In the genomic region with DNA sequence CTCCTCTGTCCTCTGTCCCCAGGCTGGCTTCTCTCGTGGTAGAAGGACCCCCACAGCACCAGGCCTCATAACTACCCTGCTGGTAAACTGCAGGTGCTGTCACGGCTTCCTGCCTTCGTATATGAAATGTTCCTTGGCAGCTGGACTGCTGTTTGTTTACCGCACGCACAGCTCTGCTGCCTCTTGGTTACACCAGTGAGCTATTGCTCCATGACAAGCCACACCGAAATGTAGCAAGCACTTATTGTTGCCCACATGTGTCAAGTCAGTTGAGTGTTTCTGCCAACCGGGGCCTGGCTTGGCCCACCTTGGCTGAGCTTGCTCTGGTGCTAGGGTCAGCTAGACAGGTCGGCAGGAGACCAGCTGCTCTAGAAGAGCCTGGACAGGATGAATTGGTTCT, we compare ENCODE assay signal across 16 cellular contexts. TPM values are rescaled to one million over a fixed set of nuclear protein-coding genes. Genes with fewer than 3 reads are reported as not detected.
DNase-seq lines count a peak whose midpoint lies in the region; ATAC-seq, FAIRE-seq and TF ChIP-seq lines count a peak whose summit lies in the region.
"Had no signal": no experiment of that assay in that cellular context is flagged by ENCODE, and none has a peak within 500 bp of the region (broad histone marks: within the 10 kb centered on the region; RNA-seq: fewer than 3 reads in every experiment).

No MANE protein-coding gene starts in this region.

- H3K27me3 ChIP-seq in Karpas-422 (ENCODE audit: low read length) (no peaks in the 10 kb centered on the region), H1 (replicated peaks in 1 of 4; ENCODE audit: control insufficient read depth in 3 of 4, extremely low read depth in 1 of 4, insufficient read depth in 3 of 4, low read length in 3 of 4) (peaks cover 0 to 3% (median 1%) of the 10 kb centered on the region in 4 experiments; a peak in 5 of 7 replicates), gastrocnemius medialis (no peaks in the 10 kb centered on the region)
- H3K27me3 ChIP-seq: uterus had no signal

- H2BK120ac ChIP-seq in H1 (replicated peaks; ENCODE audit: low read depth, low read length) = no peak overlapping the region

- H2BK5ac ChIP-seq in H1 (ENCODE audit: low read depth, low read length) = no peak overlapping the region

- H3K9me3 ChIP-seq in Karpas-422 (ENCODE audit: low read length) (no peaks in the 10 kb centered on the region), H1 (ENCODE audit: insufficient read depth in 2 of 2, low read depth in 1 of 2, low read length in 1 of 2) (no peaks in the 10 kb centered on the region), gastrocnemius medialis (no peaks in the 10 kb centered on the region)
- H3K9me3 ChIP-seq: uterus had no signal

- intact Hi-C loops in gastrocnemius medialis (cut with DNase I; ENCODE audit: low total_unique reads) = no loop called here

- H4K91ac ChIP-seq in H1 (replicated peaks; ENCODE audit: insufficient read length, low read length) = no peak overlapping the region

- H3K36me3 ChIP-seq in Karpas-422 (ENCODE audit: insufficient read depth, low read length) (no peaks in the 10 kb centered on the region), H1 (ENCODE audit: control insufficient read depth in 2 of 4, insufficient read depth in 4 of 4, low read length in 3 of 4) (no peaks in the 10 kb centered on the region; a peak in 1 of 8 replicates), gastrocnemius medialis (no peaks in the 10 kb centered on the region)
- H3K36me3 ChIP-seq: uterus had no signal

- H4K20me1 ChIP-seq in Karpas-422 (ENCODE audit: insufficient read depth, low read depth, low read length) (no peaks in the 10 kb centered on the region), H1 (replicated peaks in 1 of 2; ENCODE audit: control insufficient read depth in 1 of 2, insufficient read depth in 2 of 2, low read length in 2 of 2) (peaks cover 0 to 1% of the 10 kb centered on the region in 2 experiments)

- peak; percentile 74 for DNase-seq in GM12865 (ENCODE audit: low read depth)
- DNase-seq in Karpas-422 = peak; percentile 65
- DNase-seq in H1 (ENCODE audit: low read depth in 1 of 2, low spot score in 2 of 2) = no peak
- no peak for DNase-seq in gastrocnemius medialis
- DNase-seq in SIG-M5 treated with dmso at 0.1 percent for 504 hours (lab: John Stamatoyannopoulos, UW; ENCODE audit: unreplicated experiment) = no peak
- DNase-seq in AG08396 (ENCODE audit: low spot score) = no peak
- no peak for DNase-seq in GM13977 (ENCODE audit: low spot score)
- DNase-seq: activated CD8-positive, alpha-beta T cell treated with anti-CD3 and anti-CD28 coated beads, Interleukin-2, amount 10 ng/mL, durations not matched to agents 7 days and 5 days; CD4-positive, CD25-positive, alpha-beta regulatory T cell; kidney; naive thymus-derived CD8-positive, alpha-beta T cell; uterus had no signal

- H3K56ac ChIP-seq in H1 (replicated peaks; ENCODE audit: insufficient read length, low read depth, low read length) = no peak overlapping the region

- H3K79me2 ChIP-seq in Karpas-422 (ENCODE audit: low read length) = no peaks in the 10 kb centered on the region
- H3K79me2 ChIP-seq in H1 (ENCODE audit: control insufficient read depth in 1 of 2, insufficient read depth in 2 of 2, low read length in 2 of 2) = no peaks in the 10 kb centered on the region

- no peak overlapping the region for H3K4ac ChIP-seq in H1 (replicated peaks; ENCODE audit: insufficient read length, low read depth, low read length)

- CTCF ChIA-PET in H1 (lab: Charles Lee; ENCODE audit: partially characterized antibody) = interaction anchor here (0.6 to 5.1 kb wide), 15 partner anchors 10 to 330 kb away, joined by 3 to 46 read pairs (median 5); no protein-coding TSS in a partner anchor

- H3K27ac ChIP-seq in Karpas-422 (ENCODE audit: low read length) (peak overlapping the region; percentile 57), H1 (ENCODE audit: low read depth, low read length) (no peak overlapping the region), gastrocnemius medialis (no peak overlapping the region)
- H3K27ac ChIP-seq: coronary artery, uterus had no signal

- no peak overlapping the region for H2BK20ac ChIP-seq in H1 (ENCODE audit: low read length)

- H3K18ac ChIP-seq in H1 (ENCODE audit: extremely low read depth, low read length) = no peak overlapping the region

- WGBS in H1 (ENCODE audit: extremely low coverage in 1 of 2, insufficient coverage in 1 of 2, insufficient read length in 1 of 2, insufficient replicate concordance in 2 of 2, low coverage in 1 of 2, low lambda C conversion rate in 2 of 2, missing lambda C conversion rate in 1 of 2), 2 experiments = 89% methylated on average over 8 of the region's 8 CpGs; no CpG with 5 or more reads in 1 of the 2 experiments

- POLR2A ChIA-PET in H1 (lab: Charles Lee; ENCODE audit: partially characterized antibody) = no interaction called here

- H3K4me2 ChIP-seq in Karpas-422 (ENCODE audit: low read depth, low read length, poor library complexity, severe bottlenecking) (peak overlapping the region; percentile 58), H1 (ENCODE audit: insufficient read depth in 1 of 2, low read depth in 2 of 2, low read length in 2 of 2) (no peak overlapping the region)

- H4K5ac ChIP-seq in H1 (ENCODE audit: insufficient read length, low read depth, low read length) = no peak overlapping the region

- H3K9ac ChIP-seq in Karpas-422 (ENCODE audit: low read length) (peak overlapping the region; percentile 25), H1 (replicated peaks in 1 of 4; ENCODE audit: extremely low read depth in 1 of 4, low read depth in 3 of 4, low read length in 3 of 4) (no peak overlapping the region)

- H3K79me1 ChIP-seq in H1 (ENCODE audit: low read depth, low read length) = no peaks in the 10 kb centered on the region

- no peak overlapping the region for H2BK12ac ChIP-seq in H1 (ENCODE audit: low read depth, low read length)

- no peak for TF ChIP-seq EP300 in H1 (IDR thresholded peaks at IDR 0.05; ENCODE audit: borderline replicate concordance in 1 of 2, low read depth in 2 of 2, low read length in 2 of 2)

- ATAC-seq in GM21619 (IDR thresholded peaks at IDR 0.05; ENCODE audit: unreplicated experiment) (peak; percentile 20), gastrocnemius medialis (no peak)
- ATAC-seq: activated CD8-positive, alpha-beta T cell treated with anti-CD3 and anti-CD28 coated beads, Interleukin-2, amount 10 ng/mL, durations not matched to agents 7 days and 5 days; naive thymus-derived CD8-positive, alpha-beta T cell had no signal

- H3K23ac ChIP-seq in H1 (ENCODE audit: insufficient read length) = no peak overlapping the region

- H3K23me2 ChIP-seq in H1 (ENCODE audit: low read depth, low read length) = no peaks in the 10 kb centered on the region

- H4K8ac ChIP-seq in H1 (ENCODE audit: extremely low read depth, insufficient read depth, low read length) = no peak overlapping the region

- no peaks in the 10 kb centered on the region for H3K9me2 ChIP-seq in Karpas-422 (replicated peaks; ENCODE audit: insufficient read depth, low read length)

- no peak overlapping the region for H2AK5ac ChIP-seq in H1 (ENCODE audit: low read depth, low read length)

- no peak for TF ChIP-seq RAD21 in H1 (IDR thresholded peaks at IDR 0.05 in 1 of 2, conservative IDR thresholded peaks at IDR 0.05 in 1 of 2; ENCODE audit: low read depth in 2 of 2, low read length in 2 of 2)

- in situ Hi-C loops in gastrocnemius medialis (cut with MboI; ENCODE audit: low sequenced_read_pairs in 4 of 4) = no loop called here
- in situ Hi-C loops in GM13977 (cut with MboI; ENCODE audit: low pct_unique_long_range_greater_than_20kb, low sequenced_read_pairs, unreplicated experiment) = no loop called here

- H2AFZ ChIP-seq in Karpas-422 (ENCODE audit: low read length) (peak overlapping the region; percentile 6; the same call in 1 of the 2 replicates), H1 (ENCODE audit: low read length) (no peak overlapping the region)

- TF ChIP-seq CTCF in GM12865 (IDR thresholded peaks at IDR 0.05; ENCODE audit: insufficient read depth, low read depth, low read length, missing control alignments) (no peak), H1 (IDR thresholded peaks at IDR 0.05; ENCODE audit: control extremely low read depth in 1 of 3, insufficient read depth in 1 of 3, low read depth in 1 of 3, low read length in 3 of 3) (no peak), gastrocnemius medialis (IDR thresholded peaks at IDR 0.05 in 4 of 5, conservative IDR thresholded peaks at IDR 0.05 in 1 of 5) (no peak), GM13977 (IDR thresholded peaks at IDR 0.05; ENCODE audit: extremely low read depth, insufficient read depth, missing control alignments) (no peak)

- FAIRE-seq in H1 (lab: Jason Lieb, UNC) = no peak
- FAIRE-seq: kidney had no signal

- H3K4me1 ChIP-seq in Karpas-422 (ENCODE audit: low read length) (peaks cover 79% of the 10 kb centered on the region), H1 (replicated peaks in 1 of 4; ENCODE audit: control insufficient read depth in 3 of 4, insufficient read depth in 4 of 4, low read length in 3 of 4) (peaks cover 0 to 8% (median 6%) of the 10 kb centered on the region in 4 experiments; a peak in 6 of 7 replicates), gastrocnemius medialis (no peaks in the 10 kb centered on the region)

- no peak overlapping the region for H3K4me3 ChIP-seq in GM12865 (ENCODE audit: low read depth, low read length)
- no peak overlapping the region for H3K4me3 ChIP-seq in Karpas-422 (ENCODE audit: low read length)
- no peak overlapping the region for H3K4me3 ChIP-seq in H1 (ENCODE audit: extremely low read depth in 1 of 4, insufficient read depth in 2 of 4, low read depth in 3 of 4, low read length in 4 of 4)
- H3K4me3 ChIP-seq in gastrocnemius medialis = no peak overlapping the region
- H3K4me3 ChIP-seq: coronary artery, uterus had no signal

- no peak overlapping the region for H3K14ac ChIP-seq in H1 (ENCODE audit: insufficient read length)

- peak overlapping the region; percentile 53; the same call in 1 of the 2 replicates for H2BK15ac ChIP-seq in H1 (ENCODE audit: low read length)

- TF ChIP-seq POLR2A in H1 (IDR thresholded peaks at IDR 0.05; ENCODE audit: control extremely low read depth in 1 of 2, low read depth in 2 of 2, low read length in 2 of 2) = no peak
- no peak for TF ChIP-seq POLR2A in gastrocnemius medialis (IDR thresholded peaks at IDR 0.05)

RNA-seq across cellular contexts. Expression of gene TCL1B, which starts 21.7 kb away (rescaled TPM):
- total RNA-seq in Karpas-422 (2014; rRNA removed; shearing (Covaris generic); ENCODE audit: low replicate concordance) = 0.37 TPM in 1 of 2 replicates, not detected in the other
- 7.5 and 9.6 TPM in 2 replicates for total RNA-seq in H1 (2021; fragmentation: NEBNext Ultra II Directional; extraction: Animal tissue kit (Norgen Biotek cat#: 25700))
- polyA plus RNA-seq in H1 (2011; rRNA removed) = 11.5 and 14.7 TPM in 2 replicates
- 14.7 TPM for polyA plus RNA-seq in H1 (2011; cell fraction: cytosol; rRNA removed)
- 14.3 TPM for polyA plus RNA-seq in H1 (2011; cell fraction: nucleus; rRNA removed)
- polyA plus RNA-seq in H1 (2012, experiment 1 of 2) = 5.0 to 9.1 TPM (median 5.9 TPM) in 4 replicates
- 4.6 TPM for polyA plus RNA-seq in H1 (2012, experiment 2 of 2)
- polyA plus RNA-seq in H1 (2013, experiment 1 of 2) = 6.5 TPM
- polyA plus RNA-seq in H1 (2013, experiment 2 of 2) = 6.0 TPM
- polyA minus RNA-seq in H1 (2011; rRNA and poly(A)+ RNA removed) = 4.6 and 5.3 TPM in 2 replicates
- polyA minus RNA-seq in H1 (2011; cell fraction: cytosol; rRNA and poly(A)+ RNA removed) = 1.4 TPM
- 3.5 TPM for polyA minus RNA-seq in H1 (2011; cell fraction: nucleus; rRNA and poly(A)+ RNA removed)
- total RNA-seq in gastrocnemius medialis = not detected
- total RNA-seq: activated CD8-positive, alpha-beta T cell treated with anti-CD3 and anti-CD28 coated beads, Interleukin-2, amount 10 ng/mL, durations not matched to agents 7 days and 5 days; CD4-positive, CD25-positive, alpha-beta regulatory T cell; kidney; LHCN-M2; T-helper 1 cell treated with Interleukin-12 subunit alpha and Interleukin-12 subunit beta and Interleukin-4 antibody, amounts not matched to agents 30 ng/mL and 1 ng/mL, for 36 hours had no signal
- polyA plus RNA-seq: CD4-positive, CD25-positive, alpha-beta regulatory T cell; naive thymus-derived CD8-positive, alpha-beta T cell had no signal

RNA-seq across cellular contexts. Expression of gene TCL1A, which starts 49.4 kb away (rescaled TPM):
- 24.1 and 52.1 TPM in 2 replicates for total RNA-seq in Karpas-422 (2014; rRNA removed; shearing (Covaris generic); ENCODE audit: low replicate concordance)
- 0.35 and 0.65 TPM in 2 replicates for total RNA-seq in H1 (2021; fragmentation: NEBNext Ultra II Directional; extraction: Animal tissue kit (Norgen Biotek cat#: 25700))
- polyA plus RNA-seq in H1 (2011; rRNA removed) = 7.6 and 8.8 TPM in 2 replicates
- 5.6 TPM for polyA plus RNA-seq in H1 (2011; cell fraction: cytosol; rRNA removed)
- polyA plus RNA-seq in H1 (2011; cell fraction: nucleus; rRNA removed) = 6.5 TPM
- 1.8 to 2.5 TPM (median 2.3 TPM) in 4 replicates for polyA plus RNA-seq in H1 (2012, experiment 1 of 2)
- polyA plus RNA-seq in H1 (2012, experiment 2 of 2) = 1.8 TPM
- polyA plus RNA-seq in H1 (2013, experiment 1 of 2) = 0.47 TPM
- polyA plus RNA-seq in H1 (2013, experiment 2 of 2) = 0.50 TPM
- 4.1 and 6.4 TPM in 2 replicates for polyA minus RNA-seq in H1 (2011; rRNA and poly(A)+ RNA removed)
- 2.2 TPM for polyA minus RNA-seq in H1 (2011; cell fraction: cytosol; rRNA and poly(A)+ RNA removed)
- 1.00 TPM for polyA minus RNA-seq in H1 (2011; cell fraction: nucleus; rRNA and poly(A)+ RNA removed)
- total RNA-seq in gastrocnemius medialis = not detected
- total RNA-seq: activated CD8-positive, alpha-beta T cell treated with anti-CD3 and anti-CD28 coated beads, Interleukin-2, amount 10 ng/mL, durations not matched to agents 7 days and 5 days; LHCN-M2; T-helper 1 cell treated with Interleukin-12 subunit alpha and Interleukin-12 subunit beta and Interleukin-4 antibody, amounts not matched to agents 30 ng/mL and 1 ng/mL, for 36 hours had no signal

Comparison
In these comparisons a context has a peak if more than half of its experiments do, and no peak if none do; other contexts are left out.
1. DNase-seq: peak in GM12865 (single experiment) and Karpas-422 (single experiment); none in H1 (0 of 2), gastrocnemius medialis (0 of 2), SIG-M5 treated with dmso at 0.1 percent for 504 hours (single experiment), AG08396 (single experiment) and GM13977 (single experiment).
2. RNA of gene TCL1A, which starts 49.4 kb away (total RNA-seq): 24.1 to 52.1 TPM in Karpas-422; 0.35 to 0.65 TPM in H1 and not detected in gastrocnemius medialis; every median in the first group is over 10 times any median in the second.